In the genomic region with DNA sequence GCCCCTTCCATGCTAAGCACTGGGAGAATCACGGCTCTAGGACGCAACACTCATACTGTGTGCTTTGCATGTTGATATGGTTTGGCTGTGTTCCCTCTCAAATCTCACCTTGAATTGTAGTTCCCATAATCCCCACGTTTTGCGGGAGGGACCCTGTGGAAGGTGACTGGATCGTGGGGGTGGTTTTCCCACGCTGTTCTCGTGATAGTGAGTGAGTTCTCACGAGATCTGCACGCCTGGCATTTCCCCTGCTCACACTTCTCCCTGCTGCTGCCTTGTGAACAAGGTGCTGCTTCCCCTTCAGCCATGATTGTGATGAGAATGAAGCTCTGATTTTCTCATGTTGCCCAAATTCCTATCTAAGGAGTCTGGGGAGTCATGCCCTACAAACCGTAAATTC, we compare ENCODE assay signal across 20 cellular contexts. TPM values are rescaled to one million over a fixed set of nuclear protein-coding genes. Genes with fewer than 3 reads are reported as not detected.
A peak's percentile ranks its signal among the peaks of the same experiment; 100 is the strongest.
DNase-seq lines count a peak whose midpoint lies in the region; ATAC-seq, FAIRE-seq and TF ChIP-seq lines count a peak whose summit lies in the region.
"Had no signal": no experiment of that assay in that cellular context is flagged by ENCODE, and none has a peak within 500 bp of the region (broad histone marks: within the 10 kb centered on the region; RNA-seq: fewer than 3 reads in every experiment).

No MANE protein-coding gene starts in this region.

- no peaks in the 10 kb centered on the region for H4K20me1 ChIP-seq in HepG2 (ENCODE audit: insufficient read depth, low read length)

- no peak for ATAC-seq in HepG2
- no peak for ATAC-seq in right lobe of liver
- ATAC-seq: GM12878 had no signal

- H3K9me3 Mint-ChIP-seq in HFFc6: peaks cover 4% of the 10 kb centered on the region; the same call in 1 of the 2 replicates
- H3K9me3 Mint-ChIP-seq: CD4-positive, alpha-beta memory T cell had no signal

- no peak overlapping the region for H4K5ac ChIP-seq in mesendoderm (ENCODE audit: low read length)

- no peak for DNase-seq in HepG2 (ENCODE audit: low spot score)
- no peak for DNase-seq in right lobe of liver
- DNase-seq in mesendoderm: peak; percentile 8
- no peak for DNase-seq in HFFc6
- no peak for DNase-seq in activated CD4-positive, CD25-positive, alpha-beta regulatory T cell treated with anti-CD3 and anti-CD28 coated beads, Interleukin-2, amount 50 U/mL, for 72 hours
- DNase-seq in NOMO-1 treated with DMSO at 0.1 percent for 48 hours (lab: John Stamatoyannopoulos, UW; ENCODE audit: unreplicated experiment): no peak
- DNase-seq: 8988T; CD4-positive, alpha-beta memory T cell; COR-L47; DMS153; DND-41; GM23248; H7; HCEC 1CT had no signal

- H3K4me3 Mint-ChIP-seq in HFFc6: no peak overlapping the region
- H3K4me3 Mint-ChIP-seq: CD4-positive, alpha-beta memory T cell had no signal

- H3K27ac ChIP-seq in HepG2 (ENCODE audit: extremely low read length, insufficient read depth, low read length): no peak overlapping the region
- no peak overlapping the region for H3K27ac ChIP-seq in right lobe of liver
- H3K27ac ChIP-seq in HUES6 (ENCODE audit: low read depth, low read length): no peak overlapping the region
- H3K27ac ChIP-seq in mesendoderm (ENCODE audit: low read depth, low read length): no peak overlapping the region
- H3K27ac ChIP-seq: GM23248 had no signal

- no peak overlapping the region for H4K8ac ChIP-seq in mesendoderm (ENCODE audit: low read depth, low read length)

- peak overlapping the region; percentile 42 for H3K56ac ChIP-seq in mesendoderm (ENCODE audit: low read length)

- H3K23ac ChIP-seq in mesendoderm (ENCODE audit: low read length): no peak overlapping the region

- no peak for TF ChIP-seq CTCF in HepG2 (CRISPR knock-in tag; IDR thresholded peaks at IDR 0.05)
- TF ChIP-seq CTCF in right lobe of liver (IDR thresholded peaks at IDR 0.05): no peak
- TF ChIP-seq CTCF in HFFc6 (IDR thresholded peaks at IDR 0.05): no peak

- TF ChIP-seq EP300 in HepG2 (IDR thresholded peaks at IDR 0.05; ENCODE audit: low read depth in 2 of 2, low read length in 2 of 2): no peak
- TF ChIP-seq EP300 in HepG2 (CRISPR knock-in tag; IDR thresholded peaks at IDR 0.05; ENCODE audit: borderline replicate concordance): no peak

- H3K18ac ChIP-seq in mesendoderm (ENCODE audit: low read length): no peak overlapping the region

- H3K4me1 Mint-ChIP-seq in HFFc6 (ENCODE audit: low read depth): no peaks in the 10 kb centered on the region
- H3K4me1 Mint-ChIP-seq: CD4-positive, alpha-beta memory T cell had no signal

- POLR2A ChIA-PET in HepG2 (lab: Yijun Ruan, JAX): no interaction called here

- H3K36me3 ChIP-seq in HepG2 (replicated peaks in 1 of 2; ENCODE audit: control insufficient read depth in 1 of 2, insufficient read depth in 2 of 2, low read length in 2 of 2) (no peaks in the 10 kb centered on the region), right lobe of liver (no peaks in the 10 kb centered on the region), HUES6 (ENCODE audit: control insufficient read depth, insufficient read depth, low read length) (no peaks in the 10 kb centered on the region), mesendoderm (ENCODE audit: control insufficient read depth, insufficient read depth, low read length) (no peaks in the 10 kb centered on the region)

- H2BK5ac ChIP-seq in mesendoderm (ENCODE audit: low read length): no peak overlapping the region

- no peak for FAIRE-seq in HepG2 (lab: Jason Lieb, UNC)
- FAIRE-seq: G401.6, GM12878, GM19239, H1 had no signal

- in situ Hi-C loops in HepG2 (cut with HindIII; ENCODE audit: extremely low pct_ligation_motif_present, low pct_unique_long_range_greater_than_20kb): no loop called here

- CTCF ChIA-PET in HepG2 (lab: Yijun Ruan, JAX; ENCODE audit: low intra/inter-chr PET ratio, low total read pairs): no interaction called here

- no peak overlapping the region for H3K4ac ChIP-seq in mesendoderm (ENCODE audit: low read depth, low read length)

- H3K36me3 Mint-ChIP-seq in HFFc6 (ENCODE audit: low read depth): no peaks in the 10 kb centered on the region
- H3K36me3 Mint-ChIP-seq: CD4-positive, alpha-beta memory T cell had no signal

- H2BK120ac ChIP-seq in mesendoderm (ENCODE audit: low read depth, low read length): no peak overlapping the region

- H3K4me1 ChIP-seq in HepG2 (ENCODE audit: insufficient read depth, low read length) (no peaks in the 10 kb centered on the region), right lobe of liver (no peaks in the 10 kb centered on the region), HUES6 (ENCODE audit: control insufficient read depth, insufficient read depth, low read length) (no peaks in the 10 kb centered on the region), mesendoderm (ENCODE audit: control insufficient read depth, low read depth, low read length) (no peaks in the 10 kb centered on the region)

- H2AK5ac ChIP-seq in mesendoderm (ENCODE audit: low read length): no peak overlapping the region

- H3K27me3 Mint-ChIP-seq in HFFc6 (ENCODE audit: insufficient read depth): peaks cover 22% of the 10 kb centered on the region

- whole genome bisulfite sequencing in HepG2 (ENCODE audit: low lambda C conversion rate): 0% methylated on average over 8 of the region's 10 CpGs
- 43% methylated on average over 10 of the region's 10 CpGs for WGBS in right lobe of liver (ENCODE audit: insufficient coverage, low coverage, low lambda C conversion rate, missing lambda C conversion rate)
- no CpG with 5 or more reads among the region's 10 CpGs for WGBS in mesendoderm (ENCODE audit: extremely low coverage, insufficient coverage, low lambda C conversion rate)

- no TSS peak for BruUV-seq in HepG2 (replicated peaks; lab: Mats Ljungman, UMichigan)

- intact Hi-C loops in HepG2 (cut with micrococcal nuclease; ENCODE audit: unreplicated experiment): no loop called here
- intact Hi-C loops in right lobe of liver (cut with DNase I): no loop called here

- H3K9ac ChIP-seq in HepG2 (ENCODE audit: insufficient read depth, low read depth, low read length) (no peak overlapping the region), HUES6 (ENCODE audit: low read length) (peak overlapping the region; percentile 34), mesendoderm (ENCODE audit: low read length) (no peak overlapping the region)
- H3K9ac ChIP-seq: GM23248 had no signal

- no peak for TF ChIP-seq RAD21 in HepG2 (CRISPR knock-in tag; IDR thresholded peaks at IDR 0.05)

- no peak overlapping the region for H3K27ac Mint-ChIP-seq in HFFc6
- H3K27ac Mint-ChIP-seq: CD4-positive, alpha-beta memory T cell had no signal

- no peak for TF ChIP-seq POLR2A in HepG2 (IDR thresholded peaks at IDR 0.05; ENCODE audit: insufficient read depth in 1 of 2, low read depth in 2 of 2, low read length in 2 of 2)
- TF ChIP-seq POLR2A in right lobe of liver (IDR thresholded peaks at IDR 0.05): no peak

- H3K27me3 ChIP-seq in HepG2 (ENCODE audit: control insufficient read depth in 1 of 2, insufficient read depth in 2 of 2, low read length in 2 of 2): peaks cover 16 to 86% of the 10 kb centered on the region in 2 experiments
- peaks cover 0 to under 1% of the 10 kb centered on the region in 2 donors for H3K27me3 ChIP-seq in right lobe of liver
- peaks cover 20% of the 10 kb centered on the region; the same call in 1 of the 2 replicates for H3K27me3 ChIP-seq in HUES6 (ENCODE audit: control insufficient read depth, insufficient read depth, low read length)
- no peaks in the 10 kb centered on the region for H3K27me3 ChIP-seq in mesendoderm (ENCODE audit: insufficient read depth, low read length, poor library complexity)

- H3K79me2 ChIP-seq in HepG2 (ENCODE audit: insufficient read depth, low read length) (no peaks in the 10 kb centered on the region), mesendoderm (ENCODE audit: control insufficient read depth, insufficient read depth, low read length) (no peaks in the 10 kb centered on the region)

- H3K9me3 ChIP-seq in HepG2 (ENCODE audit: low read length) (no peaks in the 10 kb centered on the region), right lobe of liver (no peaks in the 10 kb centered on the region), HUES6 (ENCODE audit: control insufficient read depth, insufficient read depth, low read depth, low read length) (no peaks in the 10 kb centered on the region)

- H2AFZ ChIP-seq in HepG2 (ENCODE audit: low read length): no peak overlapping the region
- H2AFZ ChIP-seq: GM23248 had no signal

- H3K4me2 ChIP-seq in HepG2 (ENCODE audit: low read depth, low read length) (no peak overlapping the region), mesendoderm (ENCODE audit: low read length) (no peak overlapping the region)

- H3K4me3 ChIP-seq in HepG2 (replicated peaks in 1 of 3; ENCODE audit: insufficient read depth in 1 of 3, low read depth in 2 of 3, low read length in 3 of 3): no peak overlapping the region
- H3K4me3 ChIP-seq in right lobe of liver: no peak overlapping the region
- no peak overlapping the region for H3K4me3 ChIP-seq in HUES6 (ENCODE audit: low read depth, low read length)
- no peak overlapping the region for H3K4me3 ChIP-seq in mesendoderm (ENCODE audit: low read length)
- H3K4me3 ChIP-seq: GM12878, GM23248 had no signal

- no peaks in the 10 kb centered on the region for H3K79me1 ChIP-seq in mesendoderm (ENCODE audit: low read length)

- H2BK15ac ChIP-seq in mesendoderm (replicated peaks; ENCODE audit: low read depth): no peak overlapping the region

RNA-seq across cellular contexts. Expression of a gene that starts 53.0 kb away (rescaled TPM):
- total RNA-seq in HepG2 (2016; rRNA removed; fragmentation: Illumina TruSeq; extraction: Trizol) (not detected in 2 replicates), right lobe of liver (under 1 TPM in 5 of 6 experiments, not detected in 1; 0.10 to 0.46 (median 0.16) TPM)
- total RNA-seq in HepG2 (2016; cell fraction: cytosol; rRNA removed; fragmentation: Illumina TruSeq; extraction: Trizol; ENCODE audit: low read depth): not detected in 2 replicates
- not detected in 2 replicates for total RNA-seq in HepG2 (2016; cell fraction: insoluble cytoplasmic fraction; rRNA removed; fragmentation: Illumina TruSeq; extraction: Trizol)
- total RNA-seq in HepG2 (2016; cell fraction: membrane; rRNA removed; fragmentation: Illumina TruSeq; extraction: Trizol): not detected in 2 replicates
- not detected in 2 replicates for total RNA-seq in HepG2 (2016; cell fraction: nucleus; rRNA removed; fragmentation: Illumina TruSeq; extraction: Trizol)
- not detected in 2 replicates for polyA plus RNA-seq in HepG2 (2011; rRNA removed)
- polyA plus RNA-seq in HepG2 (2011; cell fraction: cytosol; rRNA removed): not detected in 2 replicates
- polyA plus RNA-seq in HepG2 (2011; cell fraction: nucleus; rRNA removed): not detected in 2 replicates
- not detected in 2 replicates for polyA plus RNA-seq in HepG2 (2012)
- polyA plus RNA-seq in HepG2 (2016; cell fraction: cytosol; fragmentation: Illumina TruSeq; extraction: Trizol; ENCODE audit: low read depth): not detected in 2 replicates
- not detected in 2 replicates for polyA plus RNA-seq in HepG2 (2016; cell fraction: insoluble cytoplasmic fraction; fragmentation: Illumina TruSeq; extraction: Trizol; ENCODE audit: low read depth)
- not detected in 2 replicates for polyA plus RNA-seq in HepG2 (2016; cell fraction: membrane; fragmentation: Illumina TruSeq; extraction: Trizol; ENCODE audit: low read depth)
- polyA plus RNA-seq in HepG2 (2016; cell fraction: nucleus; fragmentation: Illumina TruSeq; extraction: Trizol; ENCODE audit: insufficient read depth, low read depth): not detected in 2 replicates
- polyA minus RNA-seq in HepG2 (2011; rRNA and poly(A)+ RNA removed; ENCODE audit: low replicate concordance): not detected in 2 replicates
- polyA minus RNA-seq in HepG2 (2011; cell fraction: cytosol; rRNA and poly(A)+ RNA removed): not detected in 2 replicates
- polyA minus RNA-seq in HepG2 (2011; cell fraction: nucleus; rRNA and poly(A)+ RNA removed): not detected in 2 replicates
- polyA plus RNA-seq in mesendoderm (2013, experiment 1 of 2): 0.01 TPM
- 0.03 TPM for polyA plus RNA-seq in mesendoderm (2013, experiment 2 of 2)
- not detected for total RNA-seq in HFFc6 (2021; fragmentation: NEBNext Ultra II Directional; extraction: Animal tissue kit (Norgen Biotek cat#: 25700))
- total RNA-seq: CD4-positive, alpha-beta memory T cell; GM12878; GM23248 had no signal
- polyA plus RNA-seq: BJ; CD4-positive, alpha-beta memory T cell; GM12878; GM23248 had no signal
